ENCODE assay signal across 8 cellular contexts in genomic region chr10:71999360-72000072, GRCh38. TPM values are rescaled to one million over a fixed set of nuclear protein-coding genes. Genes with fewer than 3 reads are reported as not detected.
DNase-seq lines count a peak whose midpoint lies in the region; ATAC-seq and TF ChIP-seq lines count a peak whose summit lies in the region.

No MANE protein-coding gene starts in this region.

- peaks cover 0 to 6% (median 0%) of the 10 kb centered on the region in 3 donors for H3K27me3 Mint-ChIP-seq in naive B cell

- H2AFZ ChIP-seq in MM.1S (ENCODE audit: low read length), result no peak overlapping the region

- no peaks in the 10 kb centered on the region for H3K9me3 ChIP-seq in MM.1S (replicated peaks; ENCODE audit: insufficient read depth, low read length)

- H3K4me1 Mint-ChIP-seq in naive B cell, result peaks cover 0 to 31% (median 29%) of the 10 kb centered on the region in 3 donors

- no peak for TF ChIP-seq CTCF in MM.1S (IDR thresholded peaks at IDR 0.05; ENCODE audit: low read length)

- H3F3A ChIP-seq in MM.1S (ENCODE audit: insufficient read depth, low read length), result no peaks in the 10 kb centered on the region

- H3K9me2 ChIP-seq in MM.1S (replicated peaks; ENCODE audit: insufficient read depth, low read length), result no peaks in the 10 kb centered on the region

- no peak overlapping the region for H3K27ac ChIP-seq in MM.1S (ENCODE audit: low read length)

- ATAC-seq in naive B cell (ENCODE audit: low read depth in 2 of 2), result no peak
- ATAC-seq in HG03196 (IDR thresholded peaks at IDR 0.05; ENCODE audit: unreplicated experiment), result no peak
- no peak for ATAC-seq in activated CD4-positive, CD25-positive, alpha-beta regulatory T cell treated with anti-CD3 and anti-CD28 coated beads, Interleukin-2, amount 50 U/mL, for 24 hours

- H3K9ac ChIP-seq in MM.1S (ENCODE audit: low read length), result no peak overlapping the region

- peak overlapping the region in 3 of 6 donors; percentile 39 to 86 (median 73) for H3K27ac Mint-ChIP-seq in naive B cell

- H3K27me3 ChIP-seq in MM.1S (replicated peaks; ENCODE audit: insufficient read depth, low read length), result no peaks in the 10 kb centered on the region

- no peaks in the 10 kb centered on the region for H3K9me3 Mint-ChIP-seq in naive B cell

- H3K4me3 ChIP-seq in MM.1S (ENCODE audit: low read length), result no peak overlapping the region

- DNase-seq in NK-92 treated with Interleukin-12 subunit alpha and Interleukin-12 subunit beta, amount 100 ng/mL, for 24 hours (lab: John Stamatoyannopoulos, UW), result peak; percentile 16
- DNase-seq in NK-92 (lab: John Stamatoyannopoulos, UW; ENCODE audit: unreplicated experiment) (no peak), fibroblast of gingiva (ENCODE audit: low read depth) (peak; percentile 45), naive B cell (peak; percentile 29), SKM-1 treated with dmso at 0.1 percent for 144 hours (lab: John Stamatoyannopoulos, UW; ENCODE audit: unreplicated experiment) (no peak), MM.1S (no peak)

- no peaks in the 10 kb centered on the region for H3K79me2 ChIP-seq in MM.1S (ENCODE audit: low read length)

- H3K4me1 ChIP-seq in MM.1S (ENCODE audit: low read length), result no peaks in the 10 kb centered on the region

- no peaks in the 10 kb centered on the region for H4K20me1 ChIP-seq in MM.1S (ENCODE audit: insufficient read depth, low read length)

- peak overlapping the region in 3 of 8 donors; percentile 12 to 86 (median 29) for H3K4me3 Mint-ChIP-seq in naive B cell

- no peaks in the 10 kb centered on the region for H3K36me3 ChIP-seq in MM.1S (replicated peaks; ENCODE audit: insufficient read depth, low read length)

- no peak overlapping the region for H3K4me2 ChIP-seq in MM.1S (ENCODE audit: low read depth, low read length)

- no peaks in the 10 kb centered on the region for H3K36me3 Mint-ChIP-seq in naive B cell

RNA-seq across cellular contexts. Expression of gene CHST3, which starts 35.3 kb away (rescaled TPM):
- not detected for polyA plus RNA-seq in naive B cell (ENCODE audit: low read depth in 6 of 6)

Comparison
In these comparisons a context has a peak if more than half of its experiments do, and no peak if none do; other contexts are left out.
1. DNase-seq: peak in NK-92 treated with Interleukin-12 subunit alpha and Interleukin-12 subunit beta, amount 100 ng/mL, for 24 hours (single experiment), fibroblast of gingiva (single experiment) and naive B cell (single experiment); none in NK-92 (single experiment), SKM-1 treated with dmso at 0.1 percent for 144 hours (single experiment) and MM.1S (single experiment).